Comparison of ENCODE assay signal across 27 cellular contexts in genomic region chr2:27422958-27423357, GRCh38.
"Had no signal": no experiment of that assay in that cellular context is flagged by ENCODE, and none has a peak within 500 bp of the region (broad histone marks: within the 10 kb centered on the region; RNA-seq: fewer than 3 reads in every experiment).

No MANE protein-coding gene starts in this region.

- H3K4me3 ChIP-seq: stomach, suprapubic skin, testis, thoracic aorta, thyroid gland, tibial artery, tibial nerve, transverse colon, upper lobe of left lung, upper lobe of right lung, uterus, vagina had no signal

- H3K27ac ChIP-seq: stomach, suprapubic skin, testis, thoracic aorta, thyroid gland, tibial artery, tibial nerve, transverse colon, upper lobe of left lung, upper lobe of right lung, uterus, vagina had no signal

- H3K27me3 ChIP-seq: stomach, suprapubic skin, testis, thyroid gland, tibial artery, tibial nerve, transverse colon, upper lobe of left lung, upper lobe of right lung, uterus, vagina had no signal

- H3K36me3 ChIP-seq: stomach, suprapubic skin, thoracic aorta, thyroid gland, tibial artery, tibial nerve, transverse colon, upper lobe of left lung, upper lobe of right lung, uterus, vagina had no signal

- FAIRE-seq: urothelium cell line had no signal

- DNase-seq: stimulated activated CD4-positive, alpha-beta T cell treated with anti-CD3 and anti-CD28 coated beads, Interleukin-2, amount 100 ng/mL, for 48 hours; stimulated activated CD4-positive, alpha-beta T cell treated with anti-CD3 and anti-CD28 coated beads, Interleukin-4, amount 100 ng/mL, for 1 hour; stimulated activated CD4-positive, alpha-beta T cell treated with anti-CD3 and anti-CD28 coated beads, Interleukin-4, amount 100 ng/mL, for 24 hours; stimulated activated CD4-positive, alpha-beta T cell treated with anti-CD3 and anti-CD28 coated beads, Interleukin-4, amount 100 ng/mL, for 4 hours; stimulated activated CD8-positive, alpha-beta memory T cell treated with anti-CD3 and anti-CD28 coated beads, Interleukin-4, amount 100 ng/mL, for 48 hours; stimulated activated naive B cell treated with anti-CD40 and anti-IgM and Interleukin-4, amounts not matched to agents 10 μg/mL and 1 μg/mL and 100 μg/mL, for 72 hours; stimulated activated naive CD4-positive, alpha-beta T cell; stimulated activated naive CD4-positive, alpha-beta T cell treated with Interleukin-2 at 50 U/mL for 16 hours; stimulated activated naive CD8-positive, alpha-beta T cell treated with anti-CD3 and anti-CD28 coated beads, Interleukin-15, amount 100 ng/mL, for 72 hours; stimulated activated naive CD8-positive, alpha-beta T cell treated with anti-CD3 and anti-CD28 coated beads, Interleukin-15, Interleukin-2, amounts not matched to agents 100 U/mL and 50 U/mL, for 24 hours; stomach; substantia nigra; testis; thyroid gland; tibial artery; transverse colon; trophoblast cell; upper lobe of left lung; upper lobe of right lung; uterus had no signal

- ATAC-seq: stimulated activated effector memory CD8-positive, alpha-beta T cell treated with anti-CD3 and anti-CD28 coated beads, Interleukin-12 subunit alpha, Interleukin-12 subunit beta, amount 100 ng/mL, for 72 hours; stimulated activated memory B cell treated with anti-CD40 and anti-IgM and Interleukin-4, amounts not matched to agents 10 μg/mL and 1 μg/mL and 100 μg/mL, for 72 hours; stimulated activated naive B cell treated with anti-CD40 and anti-IgM and Interleukin-4, amounts not matched to agents 10 μg/mL and 1 μg/mL and 100 μg/mL, for 72 hours; stimulated activated naive CD8-positive, alpha-beta T cell treated with anti-CD3 and anti-CD28 coated beads, Interleukin-15, amount 100 ng/mL, for 72 hours; stimulated activated naive CD8-positive, alpha-beta T cell treated with anti-CD3 and anti-CD28 coated beads, Interleukin-15, Interleukin-2, amounts not matched to agents 100 U/mL and 50 U/mL, for 24 hours; upper lobe of right lung had no signal

- H3K9me3 ChIP-seq: stomach, suprapubic skin, testis, thoracic aorta, thyroid gland, tibial artery, tibial nerve, transverse colon, upper lobe of left lung, upper lobe of right lung, uterus, vagina had no signal

- H3K4me1 ChIP-seq: testis, tibial artery, uterus had no signal
